Comparison of ENCODE assay signal across 22 cellular contexts in the genomic region with DNA sequence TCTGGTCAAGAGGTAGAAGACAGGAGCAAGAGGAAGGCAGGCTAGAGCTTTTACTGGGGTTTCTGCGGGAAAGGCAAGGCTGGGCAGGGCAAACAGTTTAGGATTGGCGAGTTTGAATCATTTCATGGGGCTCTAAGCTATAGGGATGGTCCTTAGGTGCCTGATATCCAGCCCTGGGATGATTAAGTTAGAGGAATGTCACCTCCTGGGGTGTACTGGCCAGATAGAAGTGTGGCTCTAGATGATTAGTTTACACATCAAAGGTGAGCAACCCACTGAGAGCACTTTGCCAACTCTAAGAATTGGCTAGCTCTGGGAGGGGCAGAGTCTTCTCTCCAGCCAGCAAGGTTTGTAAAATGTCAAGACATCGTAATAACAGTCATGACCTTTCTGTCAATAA. TPM values are rescaled to one million over a fixed set of nuclear protein-coding genes. Genes with fewer than 3 reads are reported as not detected.
DNase-seq lines count a peak whose midpoint lies in the region; ATAC-seq, FAIRE-seq and TF ChIP-seq lines count a peak whose summit lies in the region.
"Had no signal": no experiment of that assay in that cellular context is flagged by ENCODE, and none has a peak within 500 bp of the region (broad histone marks: within the 10 kb centered on the region; RNA-seq: fewer than 3 reads in every experiment).

No MANE protein-coding gene starts in this region.

- ATAC-seq in A549 (peak; percentile 48 to 70; a peak in 5 of 6 replicates), HG03280 (IDR thresholded peaks at IDR 0.05; ENCODE audit: unreplicated experiment) (no peak)
- ATAC-seq in activated T-helper 17 cell treated with anti-CD3 and anti-CD28 coated beads, Interleukin-2, amount 50 U/mL, for 72 hours (replicated peaks) = no peak
- ATAC-seq: heart left ventricle, left ventricle myocardium superior, Panc1, pancreas had no signal

- H3K4me2 ChIP-seq in A549 = peak overlapping the region; percentile 53
- H3K4me2 ChIP-seq: KMS-11 had no signal

- H3K4me1 Mint-ChIP-seq in activated T-helper 17 cell treated with anti-CD3 and anti-CD28 coated beads, Interleukin-2, amount 50 U/mL, for 72 hours = peaks cover 9% of the 10 kb centered on the region
- H3K4me1 Mint-ChIP-seq: activated B cell treated with CpG ODN at 0.5 μM for 24 hours; activated naive CD8-positive, alpha-beta T cell treated with anti-CD3 and anti-CD28 coated beads, Interleukin-2, amount 10 ng/mL, durations not matched to agents 7 days and 5 days; immature natural killer cell; nephron had no signal

- TF ChIP-seq CTCF in A549 (IDR thresholded peaks at IDR 0.05) (no peak), spleen (IDR thresholded peaks at IDR 0.05 in 8 of 11, conservative IDR thresholded peaks at IDR 0.05 in 3 of 11) (no peak)

- no peak for TF ChIP-seq EP300 in A549 (IDR thresholded peaks at IDR 0.05)

- H3K4me3 Mint-ChIP-seq in activated T-helper 17 cell treated with anti-CD3 and anti-CD28 coated beads, Interleukin-2, amount 50 U/mL, for 72 hours = no peak overlapping the region
- H3K4me3 Mint-ChIP-seq: activated B cell treated with CpG ODN at 0.5 μM for 24 hours; activated naive CD8-positive, alpha-beta T cell treated with anti-CD3 and anti-CD28 coated beads, Interleukin-2, amount 10 ng/mL, durations not matched to agents 7 days and 5 days; activated T-cell treated with anti-CD3 and anti-CD28 coated beads, Interleukin-2, amount 50 U/mL, for 4 hours; immature natural killer cell; nephron had no signal

- peak overlapping the region; percentile 71 to 76 for H3K27ac ChIP-seq in A549
- no peak overlapping the region for H3K27ac ChIP-seq in spleen
- H3K27ac ChIP-seq: heart left ventricle, KMS-11, pancreas, right atrium auricular region had no signal

- intact Hi-C loops in spleen (cut with DNase I; ENCODE audit: low total_unique reads) = no loop called here

- CTCF ChIA-PET in A549 (lab: Yijun Ruan, JAX) = interaction anchor here (0.7 to 2.7 kb wide), 5 partner anchors 11 to 391 kb away, joined by 3 to 15 read pairs (median 3); no protein-coding TSS in a partner anchor

- H3K9me3 Mint-ChIP-seq in activated T-helper 17 cell treated with anti-CD3 and anti-CD28 coated beads, Interleukin-2, amount 50 U/mL, for 72 hours = no peaks in the 10 kb centered on the region
- H3K9me3 Mint-ChIP-seq: nephron had no signal

- 0 out of 3 replicates have a peak, but pooled peaks cover 7% of the 10 kb centered on the region for H3K9me3 ChIP-seq in A549
- peaks cover 0 to 11% (median 2%) of the 10 kb centered on the region in 8 donors for H3K9me3 ChIP-seq in spleen
- H3K9me3 ChIP-seq: heart left ventricle, pancreas, right atrium auricular region had no signal

- DNase-seq in A549 (ENCODE audit: low read depth in 1 of 2, low spot score in 1 of 2) (peak in 1 of 2 experiments; percentile 13), H7 (peak; percentile 7), iPS-NIHi11 (ENCODE audit: low spot score) (peak; percentile 34), spleen (no peak)
- DNase-seq in activated effector memory CD4-positive, alpha-beta T cell treated with anti-CD3 and anti-CD28 coated beads, Interleukin-2, amount 50 U/mL, for 16 hours = no peak
- DNase-seq: activated B cell treated with CpG ODN at 0.5 μM for 24 hours; activated naive CD8-positive, alpha-beta T cell treated with anti-CD3 and anti-CD28 coated beads, Interleukin-2, amount 10 ng/mL, durations not matched to agents 7 days and 5 days; activated T-cell treated with anti-CD3 and anti-CD28 coated beads, Interleukin-2, amount 50 U/mL, for 4 hours; cerebellar nuclear complex; heart left ventricle; immature natural killer cell; left ventricle myocardium superior; MV-4-11; pancreas; SIG-M5 had no signal

- FAIRE-seq in A549 (lab: Jason Lieb, UNC) = no peak
- FAIRE-seq: GM12892, pancreas had no signal

- WGBS in A549 (ENCODE audit: missing lambda C conversion rate) = 22% methylated on average over 3 of the region's 3 CpGs
- 75 to 92% (median 79%) methylated on average over 3 of the region's 3 CpGs for WGBS in spleen, 5 donors

- H3K27me3 ChIP-seq in H7 (ENCODE audit: control insufficient read depth, insufficient read depth, low read length) (peaks cover 36% of the 10 kb centered on the region), spleen (replicated peaks in 1 of 7) (peaks cover 0 to 5% (median 0%) of the 10 kb centered on the region in 7 donors)
- H3K27me3 ChIP-seq: heart left ventricle, pancreas, right atrium auricular region had no signal

- H3K36me3 Mint-ChIP-seq in activated T-helper 17 cell treated with anti-CD3 and anti-CD28 coated beads, Interleukin-2, amount 50 U/mL, for 72 hours (ENCODE audit: low read depth) = no peaks in the 10 kb centered on the region
- H3K36me3 Mint-ChIP-seq: activated naive CD8-positive, alpha-beta T cell treated with anti-CD3 and anti-CD28 coated beads, Interleukin-2, amount 10 ng/mL, durations not matched to agents 7 days and 5 days had no signal

- POLR2A ChIA-PET in A549 (lab: Yijun Ruan, JAX) = interaction anchor here (0.9 kb wide), 1 partner anchor 158 kb away, joined by 3 read pairs; a partner anchor contains a TSS

- peak overlapping the region; percentile 65 for H3K27ac Mint-ChIP-seq in activated T-helper 17 cell treated with anti-CD3 and anti-CD28 coated beads, Interleukin-2, amount 50 U/mL, for 72 hours
- H3K27ac Mint-ChIP-seq: activated B cell treated with CpG ODN at 0.5 μM for 24 hours; activated naive CD8-positive, alpha-beta T cell treated with anti-CD3 and anti-CD28 coated beads, Interleukin-2, amount 10 ng/mL, durations not matched to agents 7 days and 5 days; immature natural killer cell; nephron had no signal

- H3K36me3 ChIP-seq in H7 (replicated peaks; ENCODE audit: control insufficient read depth, insufficient read depth, low read length) (no peaks in the 10 kb centered on the region), spleen (no peaks in the 10 kb centered on the region)
- H3K36me3 ChIP-seq: heart left ventricle, pancreas, right atrium auricular region had no signal

- no peak for TF ChIP-seq RAD21 in A549 (conservative IDR thresholded peaks at IDR 0.05 in 1 of 2, IDR thresholded peaks at IDR 0.05 in 1 of 2)

- no peak for TF ChIP-seq POLR2A in A549 (IDR thresholded peaks at IDR 0.05; ENCODE audit: low read length)
- no peak for TF ChIP-seq POLR2A in spleen (IDR thresholded peaks at IDR 0.05)

- H3K4me1 ChIP-seq in A549 (peaks cover 21% of the 10 kb centered on the region), spleen (no peaks in the 10 kb centered on the region)
- H3K4me1 ChIP-seq: pancreas, right atrium auricular region had no signal

- H3K4me3 ChIP-seq in A549 (no peak overlapping the region), H7 (ENCODE audit: insufficient read depth, low read depth, low read length) (no peak overlapping the region), spleen (no peak overlapping the region)
- H3K4me3 ChIP-seq: heart left ventricle, pancreas, right atrium auricular region had no signal

- no peaks in the 10 kb centered on the region for H3K27me3 Mint-ChIP-seq in activated T-helper 17 cell treated with anti-CD3 and anti-CD28 coated beads, Interleukin-2, amount 50 U/mL, for 72 hours
- H3K27me3 Mint-ChIP-seq: activated naive CD8-positive, alpha-beta T cell treated with anti-CD3 and anti-CD28 coated beads, Interleukin-2, amount 10 ng/mL, durations not matched to agents 7 days and 5 days had no signal

TF ChIP-seq in A549, 52 proteins besides CTCF, POLR2A, EP300 and RAD21:
- TF ChIP-seq, protein P1, sequence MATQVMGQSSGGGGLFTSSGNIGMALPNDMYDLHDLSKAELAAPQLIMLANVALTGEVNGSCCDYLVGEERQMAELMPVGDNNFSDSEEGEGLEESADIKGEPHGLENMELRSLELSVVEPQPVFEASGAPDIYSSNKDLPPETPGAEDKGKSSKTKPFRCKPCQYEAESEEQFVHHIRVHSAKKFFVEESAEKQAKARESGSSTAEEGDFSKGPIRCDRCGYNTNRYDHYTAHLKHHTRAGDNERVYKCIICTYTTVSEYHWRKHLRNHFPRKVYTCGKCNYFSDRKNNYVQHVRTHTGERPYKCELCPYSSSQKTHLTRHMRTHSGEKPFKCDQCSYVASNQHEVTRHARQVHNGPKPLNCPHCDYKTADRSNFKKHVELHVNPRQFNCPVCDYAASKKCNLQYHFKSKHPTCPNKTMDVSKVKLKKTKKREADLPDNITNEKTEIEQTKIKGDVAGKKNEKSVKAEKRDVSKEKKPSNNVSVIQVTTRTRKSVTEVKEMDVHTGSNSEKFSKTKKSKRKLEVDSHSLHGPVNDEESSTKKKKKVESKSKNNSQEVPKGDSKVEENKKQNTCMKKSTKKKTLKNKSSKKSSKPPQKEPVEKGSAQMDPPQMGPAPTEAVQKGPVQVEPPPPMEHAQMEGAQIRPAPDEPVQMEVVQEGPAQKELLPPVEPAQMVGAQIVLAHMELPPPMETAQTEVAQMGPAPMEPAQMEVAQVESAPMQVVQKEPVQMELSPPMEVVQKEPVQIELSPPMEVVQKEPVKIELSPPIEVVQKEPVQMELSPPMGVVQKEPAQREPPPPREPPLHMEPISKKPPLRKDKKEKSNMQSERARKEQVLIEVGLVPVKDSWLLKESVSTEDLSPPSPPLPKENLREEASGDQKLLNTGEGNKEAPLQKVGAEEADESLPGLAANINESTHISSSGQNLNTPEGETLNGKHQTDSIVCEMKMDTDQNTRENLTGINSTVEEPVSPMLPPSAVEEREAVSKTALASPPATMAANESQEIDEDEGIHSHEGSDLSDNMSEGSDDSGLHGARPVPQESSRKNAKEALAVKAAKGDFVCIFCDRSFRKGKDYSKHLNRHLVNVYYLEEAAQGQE (IDR thresholded peaks at IDR 0.05) = no peak
- TF ChIP-seq JUNB (IDR thresholded peaks at IDR 0.05) = 0 out of 2 replicates have a peak, but pooled peaks have one; percentile 16
- no peak for TF ChIP-seq HOXB13 (CRISPR knock-in tag; IDR thresholded peaks at IDR 0.05; ENCODE audit: low read depth)
- no peak for TF ChIP-seq ESRRA (IDR thresholded peaks at IDR 0.05; ENCODE audit: borderline replicate concordance, low read length)
- TF ChIP-seq TP53 (CRISPR knock-in tag; IDR thresholded peaks at IDR 0.05) = no peak
- TF ChIP-seq SREBF2 (IDR thresholded peaks at IDR 0.05) = no peak

RNA-seq across cellular contexts. Expression of a gene that starts 52.4 kb away (rescaled TPM):
- polyA plus RNA-seq in A549 (2011; rRNA removed) = 1.3 and 1.5 TPM in 2 replicates
- polyA plus RNA-seq in A549 (2012; cell fraction: cytosol; rRNA removed) = 0.48 TPM in 2 replicates
- polyA plus RNA-seq in A549 (2012; cell fraction: nucleus; rRNA removed) = 0.29 and 0.49 TPM in 2 replicates
- polyA plus RNA-seq in A549 (2017; fragmentation: RNase III; extraction: RNeasy Plus Mini Kit Qiagen cat#74134 plus additional on column Dnase treatment) = 1.1 to 1.3 TPM (median 1.2 TPM) in 3 replicates
- polyA minus RNA-seq in A549 (2011; rRNA and poly(A)+ RNA removed) = 1.8 and 2.8 TPM in 2 replicates
- total RNA-seq in H7 (2014; rRNA removed; shearing (Covaris generic)) = not detected in 2 replicates
- under 1 TPM; 0.15 to 0.19 TPM for total RNA-seq in activated T-helper 17 cell treated with anti-CD3 and anti-CD28 coated beads, Interleukin-2, amount 50 U/mL, for 72 hours
- total RNA-seq in spleen = 1 to 10 TPM in 4 of 7 donors, under 1 TPM in 3; 0.28 to 1.9 (median 1.1) TPM
- under 1 TPM; 0.06 to 0.22 (median 0.16) TPM for polyA plus RNA-seq in spleen
- total RNA-seq: activated B cell treated with CpG ODN at 0.5 μM for 24 hours, left ventricle myocardium superior had no signal

Comparison
In these comparisons a context has a peak if more than half of its experiments do, and no peak if none do; other contexts are left out.
1. ATAC-seq: peak in A549 (2 of 2); none in activated T-helper 17 cell treated with anti-CD3 and anti-CD28 coated beads, Interleukin-2, amount 50 U/mL, for 72 hours (single experiment) and HG03280 (single experiment).
2. DNase-seq: peak in H7 (single experiment) and iPS-NIHi11 (single experiment); none in spleen (single experiment) and activated effector memory CD4-positive, alpha-beta T cell treated with anti-CD3 and anti-CD28 coated beads, Interleukin-2, amount 50 U/mL, for 16 hours (single experiment).
3. H3K27ac ChIP-seq: peak in A549 (2 of 2); none in spleen (0 of 8).